In the genomic region with DNA sequence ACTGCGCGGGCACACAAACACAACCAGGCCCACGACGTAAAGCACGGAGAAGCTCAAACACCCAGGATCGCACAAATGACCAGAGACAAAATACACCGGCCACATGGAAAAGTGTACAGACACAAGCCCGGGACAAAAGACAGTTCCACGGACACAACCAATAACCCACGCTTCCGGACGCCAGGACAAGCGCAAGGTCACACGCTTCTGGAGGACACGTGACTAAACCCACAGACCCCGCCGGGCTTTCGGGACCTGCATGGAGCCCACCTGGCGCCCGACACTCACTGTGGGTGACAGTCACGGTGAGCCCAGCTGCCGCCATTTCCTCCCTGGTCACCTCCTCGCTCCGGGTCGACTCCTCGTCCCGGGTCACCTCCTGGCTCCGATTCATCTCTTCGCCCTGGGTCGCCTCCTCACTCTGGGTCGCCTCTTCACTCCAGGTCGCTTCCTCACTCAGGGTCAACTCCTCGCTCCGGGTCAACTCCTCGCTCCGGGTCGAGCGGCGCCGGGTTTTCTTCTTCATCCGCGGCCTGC, we compare ENCODE assay signal across 8 cellular contexts. TPM values are rescaled to one million over a fixed set of nuclear protein-coding genes. Genes with fewer than 3 reads are reported as not detected.
A peak's percentile ranks its signal among the peaks of the same experiment; 100 is the strongest.
DNase-seq lines count a peak whose midpoint lies in the region; ATAC-seq and TF ChIP-seq lines count a peak whose summit lies in the region.

No MANE protein-coding gene starts in this region.

- POLR2A ChIA-PET in AG04449 (lab: Yijun Ruan, JAX): interaction anchor here (1.0 to 1.4 kb wide), 2 partner anchors 188 to 239 kb away, joined by 4 to 5 read pairs; a partner anchor contains a TSS

- under 1% methylated on average over 42 of the region's 42 CpGs for WGBS in prostate gland

- H3K9me3 ChIP-seq in prostate gland: no peaks in the 10 kb centered on the region

- CTCF ChIA-PET in AG04449 (lab: Yijun Ruan, JAX): interaction anchor here (0.9 to 3.1 kb wide), 3 partner anchors 11 to 206 kb away, joined by 3 to 12 read pairs (median 3); no protein-coding TSS in a partner anchor

- peak overlapping the region; percentile 95 for H3K27ac Mint-ChIP-seq in activated naive CD8-positive, alpha-beta T cell treated with anti-CD3 and anti-CD28 coated beads, Interleukin-2, amount 50 U/mL, for 24 hours

- peaks cover 65% of the 10 kb centered on the region for H3K36me3 Mint-ChIP-seq in activated naive CD8-positive, alpha-beta T cell treated with anti-CD3 and anti-CD28 coated beads, Interleukin-2, amount 50 U/mL, for 24 hours (ENCODE audit: low read depth)

- H3K27me3 ChIP-seq in prostate gland (replicated peaks; ENCODE audit: insufficient read depth): no peaks in the 10 kb centered on the region

- H3K36me3 ChIP-seq in prostate gland: peaks cover 5 to 7% of the 10 kb centered on the region in 2 donors

- DNase-seq in AG04449 (ENCODE audit: low read depth, low spot score): no peak
- peak; percentile 47 for DNase-seq in RKO (ENCODE audit: low spot score)
- DNase-seq in activated naive CD8-positive, alpha-beta T cell treated with anti-CD3 and anti-CD28 coated beads, Interleukin-2, amount 50 U/mL, for 24 hours: peak; percentile 57
- peak; percentile 66 for DNase-seq in left cardiac atrium
- peak; percentile 37 for DNase-seq in prostate gland (ENCODE audit: low spot score)
- no peak for DNase-seq in GOT3 (lab: John Stamatoyannopoulos, UW)

- TF ChIP-seq CTCF in AG04449 (IDR thresholded peaks at IDR 0.05; ENCODE audit: insufficient read depth, low read length, missing control alignments): no peak
- no peak for TF ChIP-seq CTCF in prostate gland (IDR thresholded peaks at IDR 0.05)

- H3K4me3 ChIP-seq in AG04449 (ENCODE audit: low read depth, low read length) (peak overlapping the region; percentile 97), prostate gland (peak overlapping the region; percentile 85 to 90)

- peaks cover 8% of the 10 kb centered on the region for H3K4me1 ChIP-seq in prostate gland (replicated peaks)

- peak overlapping the region; percentile 89 to 90 for H3K27ac ChIP-seq in prostate gland

- intact Hi-C loops in left cardiac atrium (cut with DNase I) (no loop called here), prostate gland (cut with DNase I) (loop anchor here (5.0 kb wide), 1 partner anchor 97 kb away; a partner anchor contains a TSS)

- no peaks in the 10 kb centered on the region for H3K9me3 Mint-ChIP-seq in activated naive CD8-positive, alpha-beta T cell treated with anti-CD3 and anti-CD28 coated beads, Interleukin-2, amount 50 U/mL, for 24 hours

- ATAC-seq in GM18511 (IDR thresholded peaks at IDR 0.05; ENCODE audit: unreplicated experiment) (peak; percentile 52), HG02981 (IDR thresholded peaks at IDR 0.05; ENCODE audit: unreplicated experiment) (peak; percentile 22), left cardiac atrium (peak; percentile 18 to 31)
- peak; percentile 9 for ATAC-seq in activated naive CD8-positive, alpha-beta T cell treated with anti-CD3 and anti-CD28 coated beads, Interleukin-2, amount 50 U/mL, for 24 hours

- H3K27me3 Mint-ChIP-seq in activated naive CD8-positive, alpha-beta T cell treated with anti-CD3 and anti-CD28 coated beads, Interleukin-2, amount 50 U/mL, for 24 hours: no peaks in the 10 kb centered on the region

- H3K4me3 Mint-ChIP-seq in activated naive CD8-positive, alpha-beta T cell treated with anti-CD3 and anti-CD28 coated beads, Interleukin-2, amount 50 U/mL, for 24 hours: peak overlapping the region; percentile 96

- peaks cover 52% of the 10 kb centered on the region for H3K4me1 Mint-ChIP-seq in activated naive CD8-positive, alpha-beta T cell treated with anti-CD3 and anti-CD28 coated beads, Interleukin-2, amount 50 U/mL, for 24 hours

- no peak for TF ChIP-seq POLR2A in prostate gland (IDR thresholded peaks at IDR 0.05)

RNA-seq across cellular contexts. Expression of a gene that starts 0.5 kb away (rescaled TPM):
- total RNA-seq in left cardiac atrium: 100 to 1,000 TPM; 152 to 208 TPM
- 100 to 1,000 TPM in 1 of 2 donors, 10 to 100 TPM in 1; 94.9 to 112 TPM for total RNA-seq in prostate gland

RNA-seq across cellular contexts. Expression of a gene that starts 0.8 kb away (rescaled TPM):
- total RNA-seq in left cardiac atrium (10 to 100 TPM; 45.3 to 45.9 TPM), prostate gland (10 to 100 TPM; 48.8 to 84.2 TPM)

RNA-seq across cellular contexts. Expression of a gene that starts 24.0 kb away (rescaled TPM):
- total RNA-seq in left cardiac atrium (not detected), prostate gland (not detected)

RNA-seq across cellular contexts. Expression of a gene that starts 26.3 kb away (rescaled TPM):
- total RNA-seq in left cardiac atrium (10 to 100 TPM; 23.0 to 35.4 TPM), prostate gland (10 to 100 TPM; 30.8 to 39.5 TPM)

Comparison
In these comparisons a context has a peak if more than half of its experiments do, and no peak if none do; other contexts are left out.
1. DNase-seq: peak in RKO (single experiment), activated naive CD8-positive, alpha-beta T cell treated with anti-CD3 and anti-CD28 coated beads, Interleukin-2, amount 50 U/mL, for 24 hours (single experiment), left cardiac atrium (single experiment) and prostate gland (single experiment); none in AG04449 (single experiment) and GOT3 (single experiment).
2. Peak in every context shown above with its lines, with median percentiles within 50 percentile points of each other: ATAC-seq.